ENCODE assay signal across 17 cellular contexts in the genomic region with DNA sequence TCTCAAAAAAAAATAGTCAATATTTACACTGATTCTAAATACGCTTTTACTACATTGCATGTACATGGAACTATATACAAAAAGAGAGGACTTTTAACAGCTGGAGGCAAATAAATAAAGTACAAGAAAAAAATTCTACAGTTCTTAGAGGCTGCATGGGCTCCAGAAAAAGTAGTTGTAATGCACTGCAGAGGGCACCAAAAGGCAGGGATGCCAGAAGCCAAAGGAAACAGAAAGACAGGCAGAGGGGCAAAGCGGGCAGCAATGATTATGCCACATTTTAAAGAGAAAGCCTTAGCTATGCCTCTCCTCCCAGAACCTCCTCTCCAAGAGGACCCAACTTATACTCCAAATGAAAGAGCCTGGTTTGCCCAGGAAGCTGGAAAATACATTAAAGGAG. TPM values are rescaled to one million over a fixed set of nuclear protein-coding genes. Genes with fewer than 3 reads are reported as not detected.
A peak's percentile ranks its signal among the peaks of the same experiment; 100 is the strongest.
DNase-seq lines count a peak whose midpoint lies in the region; ATAC-seq, FAIRE-seq and TF ChIP-seq lines count a peak whose summit lies in the region.
"Had no signal": no experiment of that assay in that cellular context is flagged by ENCODE, and none has a peak within 500 bp of the region (broad histone marks: within the 10 kb centered on the region; RNA-seq: fewer than 3 reads in every experiment).

No MANE protein-coding gene starts in this region.

- H3K9ac ChIP-seq in Loucy (ENCODE audit: low read depth, low read length, poor library complexity, severe bottlenecking) (no peak overlapping the region), K562 (ENCODE audit: insufficient read depth in 1 of 2, low read depth in 2 of 2, low read length in 2 of 2) (no peak overlapping the region)

- H3K4me3 Mint-ChIP-seq in CD14-positive monocyte: no peak overlapping the region
- H3K4me3 Mint-ChIP-seq: activated B cell treated with CpG ODN at 0.5 μM for 24 hours; activated T-cell treated with anti-CD3 and anti-CD28 coated beads, Interleukin-2, amount 50 U/mL, for 4 hours had no signal

- H3K4me1 Mint-ChIP-seq in CD14-positive monocyte: peaks cover 21% of the 10 kb centered on the region

- H3K4me2 ChIP-seq in Loucy (ENCODE audit: low read depth, low read length, poor library complexity, severe bottlenecking) (no peak overlapping the region), K562 (ENCODE audit: insufficient read depth, low read length) (no peak overlapping the region)

- no peak for FAIRE-seq in K562 (lab: Jason Lieb, UNC)
- FAIRE-seq: GM12878, HTR-8/SVneo had no signal

- TF ChIP-seq EP300 in K562 (IDR thresholded peaks at IDR 0.05; ENCODE audit: low read length): no peak

- H3K9me3 Mint-ChIP-seq in CD14-positive monocyte: peaks cover 0 to 2% (median 0%) of the 10 kb centered on the region in 7 donors
- H3K9me3 Mint-ChIP-seq: activated B cell treated with CpG ODN at 0.5 μM for 24 hours; activated T-cell treated with anti-CD3 and anti-CD28 coated beads, Interleukin-2, amount 50 U/mL, for 4 hours had no signal

- no peaks in the 10 kb centered on the region for H3K36me3 ChIP-seq in Loucy (ENCODE audit: insufficient read depth, low read length)
- H3K36me3 ChIP-seq in K562 (ENCODE audit: control insufficient read depth, insufficient read depth, low read length): no peaks in the 10 kb centered on the region
- no peaks in the 10 kb centered on the region for H3K36me3 ChIP-seq in left lung
- no peaks in the 10 kb centered on the region for H3K36me3 ChIP-seq in Peyer's patch
- H3K36me3 ChIP-seq: neutrophil, SJSA1, spleen had no signal

- WGBS in K562 (ENCODE audit: insufficient coverage, low coverage, missing lambda C conversion rate): 5% methylated on average over 2 of the region's 2 CpGs

- H3F3A ChIP-seq in Loucy (ENCODE audit: low read depth): no peaks in the 10 kb centered on the region

- H3K9me2 ChIP-seq in Loucy (replicated peaks; ENCODE audit: low read depth, low read length): no peaks in the 10 kb centered on the region

- H2AFZ ChIP-seq in Loucy (ENCODE audit: low read length): 0 out of 2 replicates have a peak overlapping the region, but pooled peaks have one; percentile 44
- H2AFZ ChIP-seq in K562 (ENCODE audit: low read depth, low read length): no peak overlapping the region

- TF ChIP-seq RAD21 in K562 (CRISPR knock-in tag; conservative IDR thresholded peaks at IDR 0.05 in 1 of 2, IDR thresholded peaks at IDR 0.05 in 1 of 2): peak; percentile 28 to 54; a peak in 3 of 4 replicates

- CTCF ChIA-PET in K562 (lab: Yijun Ruan, JAX; ENCODE audit: low intra/inter-chr PET ratio): no interaction called here

- no peak overlapping the region for H3K27ac Mint-ChIP-seq in CD14-positive monocyte
- H3K27ac Mint-ChIP-seq: activated B cell treated with CpG ODN at 0.5 μM for 24 hours had no signal

- H3K27me3 ChIP-seq in Loucy (ENCODE audit: insufficient read depth, low read length, poor library complexity, severe bottlenecking) (no peaks in the 10 kb centered on the region), K562 (ENCODE audit: control insufficient read depth in 2 of 2, insufficient read depth in 2 of 2, low read length in 2 of 2) (peaks cover 51 to 54% of the 10 kb centered on the region in 2 experiments), left lung (no peaks in the 10 kb centered on the region), Peyer's patch (no peaks in the 10 kb centered on the region)
- H3K27me3 ChIP-seq: SJSA1, spleen had no signal

- peak; percentile 3 for DNase-seq in CD14-positive monocyte (ENCODE audit: low spot score)
- DNase-seq in K562 (ENCODE audit: extremely low read depth in 1 of 4, low spot score in 3 of 4): no peak
- DNase-seq in left lung: no peak
- no peak for DNase-seq in germinal center (ENCODE audit: low spot score)
- DNase-seq in Peyer's patch: no peak
- no peak for DNase-seq in HUDEP-2 (lab: John Stamatoyannopoulos, UW; ENCODE audit: unreplicated experiment in 76 of 76)
- DNase-seq: activated B cell treated with CpG ODN at 0.5 μM for 24 hours; activated T-cell treated with anti-CD3 and anti-CD28 coated beads, Interleukin-2, amount 50 U/mL, for 4 hours; NCI-H1417 treated with DMSO at 0.1 percent for 48 hours; NCI-H748 treated with DMSO at 0.1 percent for 48 hours had no signal

- no peak for ATAC-seq in K562
- peak; percentile 13 for ATAC-seq in left lung
- ATAC-seq: activated T-cell treated with anti-CD3 and anti-CD28 coated beads, Interleukin-2, amount 50 U/mL, for 4 hours; GM12878 had no signal

- POLR2A ChIA-PET in K562 (lab: Yijun Ruan, JAX): interaction anchor here (0.6 to 1.6 kb wide), 3 partner anchors 12 to 20 kb away, joined by 3 to 5 read pairs (median 3); a partner anchor contains a TSS

- H3K27ac ChIP-seq in K562 (ENCODE audit: extremely low read depth, low read depth, low read length): no peak overlapping the region
- H3K27ac ChIP-seq in left lung: no peak overlapping the region
- no peak overlapping the region for H3K27ac ChIP-seq in Peyer's patch
- H3K27ac ChIP-seq: neutrophil, SJSA1, spleen had no signal

- no peaks in the 10 kb centered on the region for H3K9me1 ChIP-seq in K562 (ENCODE audit: control insufficient read depth, insufficient read depth, low read length)

- H3K36me3 Mint-ChIP-seq in CD14-positive monocyte: no peaks in the 10 kb centered on the region

- TF ChIP-seq POLR2A in K562 (conservative IDR thresholded peaks at IDR 0.05) (no peak), Peyer's patch (IDR thresholded peaks at IDR 0.05) (no peak)

- in situ Hi-C loops in K562 (cut with MboI): no loop called here

- H4K20me1 ChIP-seq in Loucy (ENCODE audit: insufficient read depth, low read length, poor library complexity, severe bottlenecking) (no peaks in the 10 kb centered on the region), K562 (replicated peaks; ENCODE audit: control insufficient read depth, insufficient read depth, low read length) (peaks cover 5% of the 10 kb centered on the region; the same call in 1 of the 2 replicates)

- H3K9me3 ChIP-seq in Loucy (ENCODE audit: insufficient read depth, low read depth, low read length) (no peaks in the 10 kb centered on the region), K562 (replicated peaks; ENCODE audit: control insufficient read depth, insufficient read depth, low read depth, low read length) (no peaks in the 10 kb centered on the region), left lung (no peaks in the 10 kb centered on the region), Peyer's patch (no peaks in the 10 kb centered on the region)
- H3K9me3 ChIP-seq: neutrophil, SJSA1, spleen had no signal

- H3K4me1 ChIP-seq in Loucy (ENCODE audit: insufficient read depth, low read length, poor library complexity, severe bottlenecking): peaks cover 5% of the 10 kb centered on the region
- H3K4me1 ChIP-seq in K562 (replicated peaks in 1 of 2; ENCODE audit: control insufficient read depth in 2 of 2, insufficient read depth in 2 of 2, low read length in 2 of 2): no peaks in the 10 kb centered on the region; a peak in 1 of 5 replicates
- H3K4me1 ChIP-seq in left lung: peaks cover 0 to 15% of the 10 kb centered on the region in 2 donors
- peaks cover 0 to 9% (median 1%) of the 10 kb centered on the region in 4 donors for H3K4me1 ChIP-seq in Peyer's patch

- TF ChIP-seq CTCF in CD14-positive monocyte (IDR thresholded peaks at IDR 0.05) (no peak), Loucy (conservative IDR thresholded peaks at IDR 0.05; ENCODE audit: low read length) (peak; percentile 45), K562 (IDR thresholded peaks at IDR 0.05 in 2 of 3, conservative IDR thresholded peaks at IDR 0.05 in 1 of 3; ENCODE audit: insufficient read depth in 2 of 3, low read depth in 1 of 3, low read length in 3 of 3) (peak in 2 of 3 experiments; percentile 17 to 47; a peak in 2 of 6 replicates), left lung (IDR thresholded peaks at IDR 0.05) (no peak), Peyer's patch (IDR thresholded peaks at IDR 0.05) (no peak)

- BruUV-seq in K562 (replicated peaks; lab: Mats Ljungman, UMichigan): no TSS peak

- H3K4me3 ChIP-seq in Loucy (ENCODE audit: low read length, poor library complexity, severe bottlenecking) (no peak overlapping the region), K562 (no peak overlapping the region), left lung (no peak overlapping the region), Peyer's patch (no peak overlapping the region)
- H3K4me3 ChIP-seq: GM12878, lung, SJSA1, spleen had no signal

- intact Hi-C loops in CD14-positive monocyte (cut with micrococcal nuclease) (no loop called here), K562 (cut with micrococcal nuclease) (no loop called here), left lung (cut with DNase I) (no loop called here)

- H3K27me3 Mint-ChIP-seq in CD14-positive monocyte (ENCODE audit: low read depth in 3 of 3): peaks cover 2 to 6% (median 2%) of the 10 kb centered on the region in 3 donors
- H3K27me3 Mint-ChIP-seq: activated B cell treated with CpG ODN at 0.5 μM for 24 hours had no signal

- H3K79me2 ChIP-seq in Loucy (ENCODE audit: insufficient read depth, low read length) (no peaks in the 10 kb centered on the region), K562 (ENCODE audit: control insufficient read depth, insufficient read depth, low read length) (no peaks in the 10 kb centered on the region)

RNA-seq across cellular contexts. Expression of a gene that starts 11.6 kb away (rescaled TPM):
- polyA plus RNA-seq in CD14-positive monocyte (10 to 100 TPM; 18.3 to 28.7 TPM), K562 (2011; rRNA removed) (12.0 and 12.8 TPM in 2 replicates), K562 (2014; fragmentation: Illumina TruSeq; extraction: Trizol) (7.7 and 9.4 TPM in 2 replicates), K562 (2014; fragmentation: Nextera tagmentation; extraction: Ambion mirVana) (1 to 10 TPM in 1 of 2 experiments, under 1 TPM in 1; 0.08 to 1.1 TPM), K562 (2014; rRNA removed) (9.7 and 10.1 TPM in 2 replicates)
- 7.9 and 18.9 TPM in 2 replicates for total RNA-seq in K562 (2011; cell fraction: chromatin; rRNA removed; ENCODE audit: low replicate concordance)
- 18.3 and 25.7 TPM in 2 replicates for total RNA-seq in K562 (2011; cell fraction: nucleolus; rRNA removed)
- 16.6 and 17.8 TPM in 2 replicates for total RNA-seq in K562 (2011; cell fraction: nucleoplasm; rRNA removed)
- total RNA-seq in K562 (2014; rRNA removed) (10.6 and 12.9 TPM in 2 replicates), K562 (2014; rRNA removed; fragmentation: Illumina TruSeq; extraction: Trizol) (9.1 and 10.3 TPM in 2 replicates), K562 (2015; rRNA removed; fragmentation: Illumina TruSeq; extraction: Trizol) (13.3 and 13.8 TPM in 2 replicates), K562 (2021) (13.8 and 14.3 TPM in 2 replicates), left lung (10 to 100 TPM; 21.2 to 22.0 TPM), Peyer's patch (10 to 100 TPM; 19.8 to 40.4 (median 25.8) TPM)
- 9.7 and 13.6 TPM in 2 replicates for polyA plus RNA-seq in K562 (2011; cell fraction: cytosol; rRNA removed)
- polyA plus RNA-seq in K562 (2011; cell fraction: nucleus; rRNA removed): 7.2 and 7.7 TPM in 2 replicates
- polyA plus RNA-seq in K562 (2012): 12.2 and 28.1 TPM in 2 replicates
- 13.7 and 15.8 TPM in 2 replicates for polyA minus RNA-seq in K562 (2011; rRNA and poly(A)+ RNA removed)
- polyA minus RNA-seq in K562 (2011; cell fraction: cytosol; rRNA and poly(A)+ RNA removed): 9.4 and 9.5 TPM in 2 replicates
- polyA minus RNA-seq in K562 (2011; cell fraction: nucleus; rRNA and poly(A)+ RNA removed): 5.8 and 8.3 TPM in 2 replicates

RNA-seq across cellular contexts. Expression of a gene that starts 20.5 kb away (rescaled TPM):
- not detected for polyA plus RNA-seq in CD14-positive monocyte
- total RNA-seq in K562 (2011; cell fraction: chromatin; rRNA removed; ENCODE audit: low replicate concordance): not detected in 2 replicates
- total RNA-seq in K562 (2011; cell fraction: nucleolus; rRNA removed): not detected in 2 replicates
- total RNA-seq in K562 (2011; cell fraction: nucleoplasm; rRNA removed): not detected in 2 replicates
- not detected in 2 replicates for total RNA-seq in K562 (2014; rRNA removed)
- not detected in 2 replicates for total RNA-seq in K562 (2014; rRNA removed; fragmentation: Illumina TruSeq; extraction: Trizol)
- not detected in 2 replicates for total RNA-seq in K562 (2015; rRNA removed; fragmentation: Illumina TruSeq; extraction: Trizol)
- 0.16 TPM in 1 of 2 replicates, not detected in the other for total RNA-seq in K562 (2021)
- polyA plus RNA-seq in K562 (2011; rRNA removed): not detected in 2 replicates
- not detected in 2 replicates for polyA plus RNA-seq in K562 (2011; cell fraction: cytosol; rRNA removed)
- polyA plus RNA-seq in K562 (2011; cell fraction: nucleus; rRNA removed): 0.18 TPM in 1 of 2 replicates, not detected in the other
- not detected in 2 replicates for polyA plus RNA-seq in K562 (2012)
- not detected in 2 replicates for polyA plus RNA-seq in K562 (2014; fragmentation: Illumina TruSeq; extraction: Trizol)
- not detected for polyA plus RNA-seq in K562 (2014; fragmentation: Nextera tagmentation; extraction: Ambion mirVana)
- polyA plus RNA-seq in K562 (2014; rRNA removed): not detected in 2 replicates
- polyA minus RNA-seq in K562 (2011; rRNA and poly(A)+ RNA removed): not detected in 2 replicates
- not detected in 2 replicates for polyA minus RNA-seq in K562 (2011; cell fraction: cytosol; rRNA and poly(A)+ RNA removed)
- not detected in 2 replicates for polyA minus RNA-seq in K562 (2011; cell fraction: nucleus; rRNA and poly(A)+ RNA removed)
- 10 to 100 TPM in 1 of 2 donors, 1 to 10 TPM in 1; 9.3 to 17.4 TPM for total RNA-seq in left lung
- 10 to 100 TPM in 2 of 4 donors, 1 to 10 TPM in 2; 1.6 to 44.6 (median 8.3) TPM for total RNA-seq in Peyer's patch
- total RNA-seq: activated B cell treated with CpG ODN at 0.5 μM for 24 hours; activated T-cell treated with anti-CD3 and anti-CD28 coated beads, Interleukin-2, amount 50 U/mL, for 4 hours; GM12878 had no signal

RNA-seq across cellular contexts. Expression of a gene that starts 35.4 kb away (rescaled TPM):
- polyA plus RNA-seq in CD14-positive monocyte (100 to 1,000 TPM; 479 to 516 TPM), K562 (2011; rRNA removed) (540 and 563 TPM in 2 replicates), K562 (2014; fragmentation: Illumina TruSeq; extraction: Trizol) (220 and 292 TPM in 2 replicates), K562 (2014; fragmentation: Nextera tagmentation; extraction: Ambion mirVana) (1,000 to 10,000 TPM; 1,937 to 2,075 TPM), K562 (2014; rRNA removed) (465 and 510 TPM in 2 replicates)
- total RNA-seq in K562 (2011; cell fraction: chromatin; rRNA removed; ENCODE audit: low replicate concordance): 79.2 and 130 TPM in 2 replicates
- 76.4 and 80.7 TPM in 2 replicates for total RNA-seq in K562 (2011; cell fraction: nucleolus; rRNA removed)
- 109 and 165 TPM in 2 replicates for total RNA-seq in K562 (2011; cell fraction: nucleoplasm; rRNA removed)
- total RNA-seq in K562 (2014; rRNA removed) (303 and 359 TPM in 2 replicates), K562 (2014; rRNA removed; fragmentation: Illumina TruSeq; extraction: Trizol) (320 and 326 TPM in 2 replicates), K562 (2015; rRNA removed; fragmentation: Illumina TruSeq; extraction: Trizol) (273 and 287 TPM in 2 replicates), K562 (2021) (304 and 329 TPM in 2 replicates), left lung (100 to 1,000 TPM; 176 to 242 TPM), Peyer's patch (100 to 1,000 TPM; 128 to 216 (median 173) TPM)
- 1,462 and 1,579 TPM in 2 replicates for polyA plus RNA-seq in K562 (2011; cell fraction: cytosol; rRNA removed)
- polyA plus RNA-seq in K562 (2011; cell fraction: nucleus; rRNA removed): 200 and 270 TPM in 2 replicates
- 195 and 484 TPM in 2 replicates for polyA plus RNA-seq in K562 (2012)
- 64.1 and 78.0 TPM in 2 replicates for polyA minus RNA-seq in K562 (2011; rRNA and poly(A)+ RNA removed)
- 36.6 and 38.4 TPM in 2 replicates for polyA minus RNA-seq in K562 (2011; cell fraction: cytosol; rRNA and poly(A)+ RNA removed)
- polyA minus RNA-seq in K562 (2011; cell fraction: nucleus; rRNA and poly(A)+ RNA removed): 20.3 and 43.4 TPM in 2 replicates

Comparison
In these comparisons a context has a peak if more than half of its experiments do, and no peak if none do; other contexts are left out.
1. CTCF ChIP-seq: peak in Loucy (single experiment) and K562 (2 of 3); none in CD14-positive monocyte (single experiment), left lung (0 of 2) and Peyer's patch (0 of 6).